17 cellular contexts compared by ENCODE assay signal in genomic region chr10:121240556-121240955, GRCh38.
DNase-seq lines count a peak whose midpoint lies in the region; ATAC-seq, FAIRE-seq and TF ChIP-seq lines count a peak whose summit lies in the region.
"Had no signal": no experiment of that assay in that cellular context is flagged by ENCODE, and none has a peak within 500 bp of the region (broad histone marks: within the 10 kb centered on the region; RNA-seq: fewer than 3 reads in every experiment).

No MANE protein-coding gene starts in this region.

- peak overlapping the region; percentile 88 to 89 for H3K27ac ChIP-seq in small intestine (ENCODE audit: low read depth in 1 of 2, low read length in 1 of 2)
- H3K27ac ChIP-seq: RWPE1, SJCRH30 had no signal

- peaks cover 19% of the 10 kb centered on the region for H3K4me1 ChIP-seq in Caco-2
- H3K4me1 ChIP-seq in small intestine (ENCODE audit: control insufficient read depth in 2 of 2, insufficient read depth in 1 of 2, low read depth in 1 of 2, low read length in 1 of 2) = peaks cover 8 to 12% of the 10 kb centered on the region in 2 donors

- POLR2A ChIA-PET in Caco-2 (lab: Charles Lee) = no interaction called here
- POLR2A ChIA-PET in T-cell (lab: Charles Lee) = no interaction called here

- H3K4me3 ChIP-seq in Caco-2 (ENCODE audit: low read depth, low read length) (no peak overlapping the region), small intestine (ENCODE audit: low read depth in 1 of 2, low read length in 2 of 2) (no peak overlapping the region)
- H3K4me3 ChIP-seq: SJCRH30 had no signal

- DNase-seq in Caco-2 = no peak
- DNase-seq in LoVo (ENCODE audit: low spot score) = peak; percentile 21
- peak; percentile 22 for DNase-seq in kidney tubule cell (ENCODE audit: low spot score)
- peak; percentile 82 for DNase-seq in small intestine
- DNase-seq in T-helper 2 cell treated with Interferon-gamma antibody and Interleukin-4, amounts not matched to agents 5 μg/mL and 100 μg/mL, for 36 hours (ENCODE audit: low spot score) = no peak
- DNase-seq in T-cell = no peak
- DNase-seq in NCI-H187 (lab: John Stamatoyannopoulos, UW) = no peak
- DNase-seq: GDM1, H7, Karpas-422, NCI-H187 treated with DMSO at 0.1 percent for 48 hours, NCI-H2171 treated with DMSO at 0.1 percent for 48 hours, NCI-H446 treated with DMSO at 0.1 percent for 48 hours, NCI-H774 had no signal

- FAIRE-seq in small intestine (lab: Jason Lieb, UNC) = no peak
- FAIRE-seq: GM12892 had no signal

- H3K4me1 Mint-ChIP-seq in Caco-2 (ENCODE audit: low read depth, unreplicated experiment) (peaks cover 23% of the 10 kb centered on the region), T-cell (no peaks in the 10 kb centered on the region)
- no peaks in the 10 kb centered on the region for H3K4me1 Mint-ChIP-seq in T-helper 2 cell treated with Interferon-gamma antibody and Interleukin-4, amounts not matched to agents 5 μg/mL and 100 μg/mL, for 36 hours (ENCODE audit: low read depth)

- H3K27me3 ChIP-seq in Caco-2 (replicated peaks; ENCODE audit: control insufficient read depth, insufficient read depth, low read length) (no peaks in the 10 kb centered on the region), small intestine (ENCODE audit: control insufficient read depth in 2 of 2, insufficient read depth in 2 of 2, low read length in 2 of 2) (no peaks in the 10 kb centered on the region)
- H3K27me3 ChIP-seq: SJCRH30 had no signal

- no peak for ATAC-seq in T-cell (replicated peaks in 1 of 4)

- WGBS in small intestine, 3 donors = 21 to 54% (median 32%) methylated on average over 2 of the region's 2 CpGs

- no peak overlapping the region for H3K4me3 Mint-ChIP-seq in Caco-2 (ENCODE audit: unreplicated experiment)
- H3K4me3 Mint-ChIP-seq in T-helper 2 cell treated with Interferon-gamma antibody and Interleukin-4, amounts not matched to agents 5 μg/mL and 100 μg/mL, for 36 hours = no peak overlapping the region
- H3K4me3 Mint-ChIP-seq in T-cell = no peak overlapping the region

- H3K36me3 Mint-ChIP-seq in Caco-2 (ENCODE audit: insufficient read depth, unreplicated experiment) = no peaks in the 10 kb centered on the region
- H3K36me3 Mint-ChIP-seq in T-helper 2 cell treated with Interferon-gamma antibody and Interleukin-4, amounts not matched to agents 5 μg/mL and 100 μg/mL, for 36 hours (ENCODE audit: low read depth) = no peaks in the 10 kb centered on the region
- H3K36me3 Mint-ChIP-seq in T-cell = no peaks in the 10 kb centered on the region

- H3K27me3 Mint-ChIP-seq in Caco-2 (ENCODE audit: insufficient read depth, unreplicated experiment) (no peaks in the 10 kb centered on the region), T-cell (peaks cover 0 to 2% of the 10 kb centered on the region in 2 donors)
- H3K27me3 Mint-ChIP-seq in T-helper 2 cell treated with Interferon-gamma antibody and Interleukin-4, amounts not matched to agents 5 μg/mL and 100 μg/mL, for 36 hours (ENCODE audit: low read depth) = no peaks in the 10 kb centered on the region

- H3K36me3 ChIP-seq in Caco-2 (ENCODE audit: control insufficient read depth, insufficient read depth, low read length) = no peaks in the 10 kb centered on the region
- H3K36me3 ChIP-seq in small intestine (ENCODE audit: control insufficient read depth in 2 of 2, insufficient read depth in 2 of 2, low read length in 2 of 2) = no peaks in the 10 kb centered on the region
- H3K36me3 ChIP-seq: SJCRH30 had no signal

- peaks cover 10% of the 10 kb centered on the region for H3K9me3 Mint-ChIP-seq in Caco-2 (ENCODE audit: unreplicated experiment)
- H3K9me3 Mint-ChIP-seq in T-helper 2 cell treated with Interferon-gamma antibody and Interleukin-4, amounts not matched to agents 5 μg/mL and 100 μg/mL, for 36 hours = peaks cover 30% of the 10 kb centered on the region
- H3K9me3 Mint-ChIP-seq in T-cell = peaks cover 9 to 23% (median 13%) of the 10 kb centered on the region in 3 donors

- BruUV-seq in Caco-2 (replicated peaks; lab: Mats Ljungman, UMichigan) = no TSS peak

- H3K9me3 ChIP-seq in Caco-2 (no peaks in the 10 kb centered on the region), small intestine (ENCODE audit: control insufficient read depth, low read depth) (no peaks in the 10 kb centered on the region)

- no peak for TF ChIP-seq CTCF in Caco-2 (IDR thresholded peaks at IDR 0.05; ENCODE audit: insufficient read depth in 1 of 2, low read depth in 1 of 2, low read length in 1 of 2, severe bottlenecking in 1 of 2, unreplicated experiment in 1 of 2)

- CTCF ChIA-PET in Caco-2 (lab: Charles Lee) = no interaction called here
- CTCF ChIA-PET in T-cell (lab: Charles Lee) = no interaction called here

- peak overlapping the region; percentile 68 for H3K27ac Mint-ChIP-seq in Caco-2 (ENCODE audit: unreplicated experiment)
- no peak overlapping the region for H3K27ac Mint-ChIP-seq in T-helper 2 cell treated with Interferon-gamma antibody and Interleukin-4, amounts not matched to agents 5 μg/mL and 100 μg/mL, for 36 hours
- no peak overlapping the region for H3K27ac Mint-ChIP-seq in T-cell

- intact Hi-C loops in Caco-2 (cut with micrococcal nuclease; ENCODE audit: unreplicated experiment) = no loop called here

Comparison
In these comparisons a context has a peak if more than half of its experiments do, and no peak if none do; other contexts are left out.
1. DNase-seq: peak in LoVo (single experiment), kidney tubule cell (single experiment) and small intestine (single experiment); none in Caco-2 (0 of 2), T-helper 2 cell treated with Interferon-gamma antibody and Interleukin-4, amounts not matched to agents 5 μg/mL and 100 μg/mL, for 36 hours (single experiment), T-cell (0 of 34) and NCI-H187 (0 of 2).